Comparison of ENCODE assay signal across 9 cellular contexts in the genomic region with DNA sequence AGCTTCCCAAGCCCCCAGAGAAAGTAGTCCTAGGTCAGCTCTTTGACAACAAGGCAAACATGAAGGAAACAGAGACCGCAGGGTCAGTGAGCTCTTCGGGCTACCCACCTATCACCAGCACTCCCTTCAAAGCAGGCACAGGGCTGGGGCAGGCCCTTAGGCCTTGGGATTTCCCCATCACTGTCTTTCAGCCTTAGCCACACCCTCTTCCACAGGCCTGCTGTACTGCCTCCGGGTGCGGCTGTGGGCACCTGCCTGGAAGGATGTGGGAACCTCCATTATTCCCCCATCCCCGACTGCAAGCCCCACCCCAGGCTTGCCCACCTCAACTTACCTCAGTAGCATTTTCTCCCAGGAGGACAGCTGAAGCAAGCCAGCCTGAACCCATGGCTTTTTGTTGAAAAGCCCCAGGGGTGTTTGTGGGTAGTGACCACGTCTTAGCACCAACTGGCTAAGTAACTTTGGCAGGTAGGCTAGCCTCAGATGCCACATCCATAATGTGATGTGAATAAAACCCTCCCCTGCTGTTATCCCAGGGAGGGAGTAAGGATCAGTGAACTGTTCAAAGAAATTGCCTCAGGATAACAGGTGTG.
DNase-seq lines count a peak whose midpoint lies in the region; ATAC-seq and TF ChIP-seq lines count a peak whose summit lies in the region.
"Had no signal": no experiment of that assay in that cellular context is flagged by ENCODE, and none has a peak within 500 bp of the region (broad histone marks: within the 10 kb centered on the region; RNA-seq: fewer than 3 reads in every experiment).

No MANE protein-coding gene starts in this region.

- TF ChIP-seq CTCF in type B pancreatic cell (conservative IDR thresholded peaks at IDR 0.05) (no peak), osteocyte (IDR thresholded peaks at IDR 0.05) (no peak)

- H3K4me3 Mint-ChIP-seq in activated T-helper 17 cell treated with anti-CD3 and anti-CD28 coated beads, Interleukin-2, amount 50 U/mL, for 72 hours = peak overlapping the region; percentile 48
- H3K4me3 Mint-ChIP-seq in type B pancreatic cell = no peak overlapping the region
- H3K4me3 Mint-ChIP-seq in osteocyte (ENCODE audit: unreplicated experiment) = no peak overlapping the region

- DNase-seq in activated CD4-positive, alpha-beta T cell treated with anti-CD3 and anti-CD28 coated beads for 4 hours = peak; percentile 33 to 39
- DNase-seq in activated CD4-positive, alpha-beta T cell treated with anti-CD3 and anti-CD28 coated beads for 1 hour = no peak
- DNase-seq in stimulated activated CD4-positive, alpha-beta T cell treated with anti-CD3 and anti-CD28 coated beads, TNF-alpha, amount 100 ng/mL, for 4 hours (ENCODE audit: low read depth in 3 of 3) = peak; percentile 2 to 14 (median 12)
- DNase-seq in type B pancreatic cell (ENCODE audit: extremely low spot score, unreplicated experiment) (no peak), osteocyte (ENCODE audit: extremely low spot score, unreplicated experiment) (no peak)

- peaks cover 10% of the 10 kb centered on the region for H3K4me1 Mint-ChIP-seq in activated T-helper 17 cell treated with anti-CD3 and anti-CD28 coated beads, Interleukin-2, amount 50 U/mL, for 72 hours
- H3K4me1 Mint-ChIP-seq in type B pancreatic cell (ENCODE audit: unreplicated experiment) (peaks cover 7% of the 10 kb centered on the region), osteocyte (ENCODE audit: unreplicated experiment) (peaks cover 17% of the 10 kb centered on the region)

- no peaks in the 10 kb centered on the region for H3K36me3 Mint-ChIP-seq in activated T-helper 17 cell treated with anti-CD3 and anti-CD28 coated beads, Interleukin-2, amount 50 U/mL, for 72 hours (ENCODE audit: low read depth)
- H3K36me3 Mint-ChIP-seq in type B pancreatic cell (no peaks in the 10 kb centered on the region), osteocyte (ENCODE audit: unreplicated experiment) (no peaks in the 10 kb centered on the region)

- ATAC-seq in HG03354 (IDR thresholded peaks at IDR 0.05; ENCODE audit: poor library complexity, severe bottlenecking, unreplicated experiment) (peak; percentile 97), SK-N-SH treated with all-trans-retinoic acid at 6 μM for 48 hours (no peak)
- peak; percentile 100 for ATAC-seq in activated T-helper 17 cell treated with anti-CD3 and anti-CD28 coated beads, Interleukin-2, amount 50 U/mL, for 72 hours (replicated peaks)
- ATAC-seq: A549 had no signal

- no peaks in the 10 kb centered on the region for H3K9me3 Mint-ChIP-seq in activated T-helper 17 cell treated with anti-CD3 and anti-CD28 coated beads, Interleukin-2, amount 50 U/mL, for 72 hours
- H3K9me3 Mint-ChIP-seq in type B pancreatic cell = no peaks in the 10 kb centered on the region
- H3K9me3 Mint-ChIP-seq in osteocyte (ENCODE audit: unreplicated experiment) = no peaks in the 10 kb centered on the region

- peak overlapping the region; percentile 64 for H3K27ac Mint-ChIP-seq in activated T-helper 17 cell treated with anti-CD3 and anti-CD28 coated beads, Interleukin-2, amount 50 U/mL, for 72 hours
- H3K27ac Mint-ChIP-seq in type B pancreatic cell = no peak overlapping the region
- no peak overlapping the region for H3K27ac Mint-ChIP-seq in osteocyte (ENCODE audit: unreplicated experiment)

- H3K27me3 Mint-ChIP-seq in activated T-helper 17 cell treated with anti-CD3 and anti-CD28 coated beads, Interleukin-2, amount 50 U/mL, for 72 hours = no peaks in the 10 kb centered on the region
- H3K27me3 Mint-ChIP-seq in type B pancreatic cell (peaks cover 13% of the 10 kb centered on the region), osteocyte (ENCODE audit: unreplicated experiment) (no peaks in the 10 kb centered on the region)

TF ChIP-seq in SK-N-SH treated with all-trans-retinoic acid at 6 μM for 48 hours, 23 proteins besides CTCF, POLR2A, EP300 and RAD21:
- TF ChIP-seq TCF4 (CRISPR knock-in tag; IDR thresholded peaks at IDR 0.05; ENCODE audit: borderline replicate concordance) (no peak), ARNTL (CRISPR knock-in tag; IDR thresholded peaks at IDR 0.05; ENCODE audit: borderline replicate concordance, low read depth) (no peak), ESRRG (CRISPR knock-in tag; IDR thresholded peaks at IDR 0.05) (no peak), OSR1 (CRISPR knock-in tag; IDR thresholded peaks at IDR 0.05) (no peak), ZFP30 (CRISPR knock-in tag; IDR thresholded peaks at IDR 0.05) (no peak), ZC3H10 (CRISPR knock-in tag; IDR thresholded peaks at IDR 0.05) (no peak), GLIS3 (CRISPR knock-in tag; IDR thresholded peaks at IDR 0.05) (no peak), ZFP3 (CRISPR knock-in tag; IDR thresholded peaks at IDR 0.05) (no peak), ZNF8 (CRISPR knock-in tag; IDR thresholded peaks at IDR 0.05) (no peak), TOX (CRISPR knock-in tag; IDR thresholded peaks at IDR 0.05; ENCODE audit: borderline replicate concordance) (no peak), ZNF565 (CRISPR knock-in tag; conservative IDR thresholded peaks at IDR 0.05; ENCODE audit: low read depth) (no peak)
- TF ChIP-seq, protein P1, sequence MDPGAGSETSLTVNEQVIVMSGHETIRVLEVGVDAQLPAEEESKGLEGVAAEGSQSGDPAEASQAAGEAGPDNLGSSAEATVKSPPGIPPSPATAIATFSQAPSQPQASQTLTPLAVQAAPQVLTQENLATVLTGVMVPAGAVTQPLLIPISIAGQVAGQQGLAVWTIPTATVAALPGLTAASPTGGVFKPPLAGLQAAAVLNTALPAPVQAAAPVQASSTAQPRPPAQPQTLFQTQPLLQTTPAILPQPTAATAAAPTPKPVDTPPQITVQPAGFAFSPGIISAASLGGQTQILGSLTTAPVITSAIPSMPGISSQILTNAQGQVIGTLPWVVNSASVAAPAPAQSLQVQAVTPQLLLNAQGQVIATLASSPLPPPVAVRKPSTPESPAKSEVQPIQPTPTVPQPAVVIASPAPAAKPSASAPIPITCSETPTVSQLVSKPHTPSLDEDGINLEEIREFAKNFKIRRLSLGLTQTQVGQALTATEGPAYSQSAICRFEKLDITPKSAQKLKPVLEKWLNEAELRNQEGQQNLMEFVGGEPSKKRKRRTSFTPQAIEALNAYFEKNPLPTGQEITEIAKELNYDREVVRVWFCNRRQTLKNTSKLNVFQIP (CRISPR knock-in tag; IDR thresholded peaks at IDR 0.05; ENCODE audit: borderline replicate concordance, low read depth) = no peak
- TF ChIP-seq, protein P2, sequence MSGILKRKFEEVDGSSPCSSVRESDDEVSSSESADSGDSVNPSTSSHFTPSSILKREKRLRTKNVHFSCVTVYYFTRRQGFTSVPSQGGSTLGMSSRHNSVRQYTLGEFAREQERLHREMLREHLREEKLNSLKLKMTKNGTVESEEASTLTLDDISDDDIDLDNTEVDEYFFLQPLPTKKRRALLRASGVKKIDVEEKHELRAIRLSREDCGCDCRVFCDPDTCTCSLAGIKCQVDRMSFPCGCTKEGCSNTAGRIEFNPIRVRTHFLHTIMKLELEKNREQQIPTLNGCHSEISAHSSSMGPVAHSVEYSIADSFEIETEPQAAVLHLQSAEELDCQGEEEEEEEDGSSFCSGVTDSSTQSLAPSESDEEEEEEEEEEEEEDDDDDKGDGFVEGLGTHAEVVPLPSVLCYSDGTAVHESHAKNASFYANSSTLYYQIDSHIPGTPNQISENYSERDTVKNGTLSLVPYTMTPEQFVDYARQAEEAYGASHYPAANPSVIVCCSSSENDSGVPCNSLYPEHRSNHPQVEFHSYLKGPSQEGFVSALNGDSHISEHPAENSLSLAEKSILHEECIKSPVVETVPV (CRISPR knock-in tag; IDR thresholded peaks at IDR 0.05) = no peak

Comparison
In these comparisons a context has a peak if more than half of its experiments do, and no peak if none do; other contexts are left out.
1. DNase-seq: peak in activated CD4-positive, alpha-beta T cell treated with anti-CD3 and anti-CD28 coated beads for 4 hours (2 of 2) and stimulated activated CD4-positive, alpha-beta T cell treated with anti-CD3 and anti-CD28 coated beads, TNF-alpha, amount 100 ng/mL, for 4 hours (3 of 3); none in activated CD4-positive, alpha-beta T cell treated with anti-CD3 and anti-CD28 coated beads for 1 hour (single experiment), type B pancreatic cell (single experiment) and osteocyte (single experiment).